In genomic region chr19:2361259-2362038, GRCh38 we compare ENCODE assay signal across 1 cellular context.
TF ChIP-seq lines count a peak whose summit lies in the region.

No MANE protein-coding gene starts in this region.

TF ChIP-seq in H1, 55 proteins besides CTCF, POLR2A, EP300 and RAD21:
- 0 out of 2 replicates have a peak, but pooled peaks have one; percentile 18 for TF ChIP-seq MAX (IDR thresholded peaks at IDR 0.05)
- TF ChIP-seq SUZ12 (IDR thresholded peaks at IDR 0.05; ENCODE audit: low read length) = no peak
TF ChIP-seq in H1: peak in this region for 1.
